ENCODE assay signal across 11 cellular contexts in the genomic region with DNA sequence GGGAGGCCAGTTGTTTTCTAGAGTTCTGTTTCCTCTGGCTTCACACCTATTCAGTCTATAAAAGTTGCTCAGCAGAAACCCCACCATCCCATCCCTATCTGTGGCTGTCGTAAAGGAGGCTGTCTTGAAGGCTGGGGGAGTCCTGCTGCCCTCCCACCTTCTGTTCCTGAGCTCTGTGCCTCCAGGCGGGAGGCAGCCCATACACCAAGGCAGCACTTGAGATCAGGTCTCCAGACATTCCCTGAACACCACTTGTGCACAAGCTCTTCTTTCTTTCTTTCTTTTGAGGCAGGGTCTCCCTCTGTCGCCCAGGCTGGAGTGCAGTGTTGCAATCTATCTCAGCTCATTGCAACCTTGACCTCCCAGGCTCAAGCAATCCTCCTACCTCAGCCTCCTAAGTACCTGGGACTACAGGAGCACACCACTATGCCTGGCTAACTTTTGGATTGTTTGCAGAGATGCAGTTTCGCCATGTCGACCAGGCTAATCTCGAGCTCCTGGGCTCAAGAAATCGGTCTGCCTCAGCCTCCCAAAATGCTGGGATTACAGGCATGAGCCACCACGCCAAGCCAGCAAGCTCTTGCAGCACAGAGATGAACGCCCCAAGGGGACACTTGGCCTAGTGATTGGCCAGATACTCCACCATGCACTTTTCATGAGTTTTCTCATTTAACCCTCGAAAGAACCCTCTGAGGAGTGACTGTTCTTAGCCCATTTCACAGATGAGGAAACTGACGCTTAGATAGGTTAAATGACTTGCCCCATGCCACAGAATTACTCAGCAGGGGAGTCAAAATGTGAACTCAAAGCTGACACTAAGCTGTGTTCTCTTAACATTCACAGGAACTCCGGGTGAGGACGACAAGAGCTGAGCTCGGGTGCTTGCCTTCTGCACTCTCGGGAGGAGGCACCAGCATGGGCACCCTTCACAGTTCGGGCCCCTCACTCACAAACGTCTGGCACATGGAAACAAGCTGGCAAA. TPM values are rescaled to one million over a fixed set of nuclear protein-coding genes. Genes with fewer than 3 reads are reported as not detected.
DNase-seq lines count a peak whose midpoint lies in the region; ATAC-seq lines count a peak whose summit lies in the region.
"Had no signal": no experiment of that assay in that cellular context is flagged by ENCODE, and none has a peak within 500 bp of the region (broad histone marks: within the 10 kb centered on the region; RNA-seq: fewer than 3 reads in every experiment).

No MANE protein-coding gene starts in this region.

- POLR2A ChIA-PET in activated CD4-positive, alpha-beta memory T cell treated with anti-CD3 and anti-CD28 coated beads for 36 hours (lab: Charles Lee), result interaction anchor here (0.9 to 1.8 kb wide), 6 partner anchors 8 to 241 kb away, joined by 3 to 13 read pairs (median 5); no protein-coding TSS in a partner anchor

- ATAC-seq in HG02610 (IDR thresholded peaks at IDR 0.05; ENCODE audit: unreplicated experiment), result peak; percentile 44
- peak; percentile 43 for ATAC-seq in stimulated activated memory B cell treated with anti-CD40 and anti-IgM and Interleukin-4, amounts not matched to agents 10 μg/mL and 1 μg/mL and 100 μg/mL, for 72 hours

- peaks cover 64% of the 10 kb centered on the region for H3K4me1 Mint-ChIP-seq in activated CD4-positive, alpha-beta memory T cell treated with anti-CD3 and anti-CD28 coated beads for 36 hours (ENCODE audit: low read depth)
- peaks cover 53% of the 10 kb centered on the region for H3K4me1 Mint-ChIP-seq in stimulated activated memory B cell treated with anti-CD40 and anti-IgM and Interleukin-4, amounts not matched to agents 10 μg/mL and 1 μg/mL and 100 μg/mL, for 72 hours

- H3K9me3 Mint-ChIP-seq in activated CD4-positive, alpha-beta memory T cell treated with anti-CD3 and anti-CD28 coated beads for 36 hours, result peaks cover 18% of the 10 kb centered on the region
- peaks cover 17% of the 10 kb centered on the region for H3K9me3 Mint-ChIP-seq in stimulated activated memory B cell treated with anti-CD40 and anti-IgM and Interleukin-4, amounts not matched to agents 10 μg/mL and 1 μg/mL and 100 μg/mL, for 72 hours

- peak; percentile 30 to 31 for DNase-seq in activated CD4-positive, alpha-beta T cell treated with anti-CD3 and anti-CD28 coated beads, Interleukin-2, amount 50 U/mL, for 48 hours
- no peak for DNase-seq in activated CD4-positive, alpha-beta T cell treated with anti-CD3 and anti-CD28 coated beads for 48 hours
- peak; percentile 64 for DNase-seq in activated CD4-positive, alpha-beta memory T cell treated with anti-CD3 and anti-CD28 coated beads for 36 hours
- no peak for DNase-seq in cerebellar nuclear complex (lab: John Stamatoyannopoulos, UW)
- DNase-seq in C1 segment of cervical spinal cord (lab: John Stamatoyannopoulos, UW), result no peak
- DNase-seq in NK-92 (lab: John Stamatoyannopoulos, UW; ENCODE audit: unreplicated experiment), result no peak
- DNase-seq: activated gamma-delta T cell, NCI-H187 had no signal

- H3K36me3 Mint-ChIP-seq in activated CD4-positive, alpha-beta memory T cell treated with anti-CD3 and anti-CD28 coated beads for 36 hours, result peaks cover 7% of the 10 kb centered on the region
- peaks cover 32% of the 10 kb centered on the region for H3K36me3 Mint-ChIP-seq in stimulated activated memory B cell treated with anti-CD40 and anti-IgM and Interleukin-4, amounts not matched to agents 10 μg/mL and 1 μg/mL and 100 μg/mL, for 72 hours

- no peak overlapping the region for H3K4me3 Mint-ChIP-seq in activated CD4-positive, alpha-beta memory T cell treated with anti-CD3 and anti-CD28 coated beads for 36 hours
- H3K4me3 Mint-ChIP-seq in stimulated activated memory B cell treated with anti-CD40 and anti-IgM and Interleukin-4, amounts not matched to agents 10 μg/mL and 1 μg/mL and 100 μg/mL, for 72 hours, result no peak overlapping the region

- peak overlapping the region; percentile 58 for H3K27ac Mint-ChIP-seq in activated CD4-positive, alpha-beta memory T cell treated with anti-CD3 and anti-CD28 coated beads for 36 hours
- H3K27ac Mint-ChIP-seq in stimulated activated memory B cell treated with anti-CD40 and anti-IgM and Interleukin-4, amounts not matched to agents 10 μg/mL and 1 μg/mL and 100 μg/mL, for 72 hours, result peak overlapping the region; percentile 72

- intact Hi-C loops in activated CD4-positive, alpha-beta memory T cell treated with anti-CD3 and anti-CD28 coated beads for 36 hours (cut with micrococcal nuclease), result no loop called here

- no peaks in the 10 kb centered on the region for H3K27me3 Mint-ChIP-seq in activated CD4-positive, alpha-beta memory T cell treated with anti-CD3 and anti-CD28 coated beads for 36 hours
- no peaks in the 10 kb centered on the region for H3K27me3 Mint-ChIP-seq in stimulated activated memory B cell treated with anti-CD40 and anti-IgM and Interleukin-4, amounts not matched to agents 10 μg/mL and 1 μg/mL and 100 μg/mL, for 72 hours

- CTCF ChIA-PET in activated CD4-positive, alpha-beta memory T cell treated with anti-CD3 and anti-CD28 coated beads for 36 hours (lab: Charles Lee), result interaction anchor here (0.7 to 3.1 kb wide), 5 partner anchors 9 to 240 kb away, joined by 3 to 21 read pairs (median 3); no protein-coding TSS in a partner anchor

RNA-seq across cellular contexts. Expression of gene ENPP6, which starts 55.8 kb away (rescaled TPM):
- under 1 TPM; 0.12 to 0.29 TPM for total RNA-seq in activated CD4-positive, alpha-beta memory T cell treated with anti-CD3 and anti-CD28 coated beads for 36 hours
- total RNA-seq: A673 had no signal

Comparison
In these comparisons a context has a peak if more than half of its experiments do, and no peak if none do; other contexts are left out.
1. DNase-seq: peak in activated CD4-positive, alpha-beta T cell treated with anti-CD3 and anti-CD28 coated beads, Interleukin-2, amount 50 U/mL, for 48 hours (2 of 2) and activated CD4-positive, alpha-beta memory T cell treated with anti-CD3 and anti-CD28 coated beads for 36 hours (single experiment); none in activated CD4-positive, alpha-beta T cell treated with anti-CD3 and anti-CD28 coated beads for 48 hours (single experiment), cerebellar nuclear complex (0 of 2), C1 segment of cervical spinal cord (0 of 14) and NK-92 (single experiment).